Comparison of ENCODE assay signal across 29 cellular contexts in genomic region chr10:129542589-129542988, GRCh38.
"Had no signal": no experiment of that assay in that cellular context is flagged by ENCODE, and none has a peak within 500 bp of the region (broad histone marks: within the 10 kb centered on the region; RNA-seq: fewer than 3 reads in every experiment).

No MANE protein-coding gene starts in this region.

- H3K9me3 Mint-ChIP-seq: natural killer cell treated with Interleukin-12 subunit alpha and Interleukin-12 subunit beta and Interleukin-15 and Interleukin-18, amount 100 ng/mL, for 72 hours; neural crest cell; stimulated activated effector memory CD8-positive, alpha-beta T cell treated with anti-CD3 and anti-CD28 coated beads, Interleukin-12 subunit alpha, Interleukin-12 subunit beta, amount 100 ng/mL, for 72 hours had no signal

- DNase-seq: naive B cell; naive thymus-derived CD8-positive, alpha-beta T cell; nucleus accumbens; ovary; right cardiac atrium; sigmoid colon; small intestine; stimulated activated CD4-positive, alpha-beta T cell treated with anti-CD3 and anti-CD28 coated beads, Interleukin-15, amount 100 ng/mL, for 24 hours; stimulated activated CD4-positive, alpha-beta T cell treated with anti-CD3 and anti-CD28 coated beads, Interleukin-2, amount 100 ng/mL, for 24 hours; stimulated activated CD4-positive, alpha-beta T cell treated with anti-CD3 and anti-CD28 coated beads, Interleukin-2, amount 100 ng/mL, for 48 hours; stimulated activated CD4-positive, alpha-beta T cell treated with anti-CD3 and anti-CD28 coated beads, Interleukin-4, amount 100 ng/mL, for 24 hours; stimulated activated naive B cell treated with anti-CD40 and anti-IgM and Interleukin-4, amounts not matched to agents 10 μg/mL and 1 μg/mL and 100 μg/mL, for 72 hours; stimulated activated naive CD4-positive, alpha-beta T cell treated with Interleukin-2 at 50 U/mL for 16 hours; stomach; thyroid gland; upper lobe of right lung; uterus had no signal

- H3K27me3 ChIP-seq: neutrophil, ovary, right lobe of liver, sigmoid colon, stomach, thyroid gland, tibial nerve, upper lobe of right lung, uterus had no signal

- H3K4me1 Mint-ChIP-seq: stimulated activated effector memory CD8-positive, alpha-beta T cell treated with anti-CD3 and anti-CD28 coated beads, Interleukin-12 subunit alpha, Interleukin-12 subunit beta, amount 100 ng/mL, for 72 hours had no signal

- H3K27ac Mint-ChIP-seq: naive thymus-derived CD8-positive, alpha-beta T cell; natural killer cell treated with Interleukin-12 subunit alpha and Interleukin-12 subunit beta and Interleukin-15 and Interleukin-18, amount 100 ng/mL, for 72 hours; progenitor cell of endocrine pancreas; stimulated activated effector memory CD8-positive, alpha-beta T cell treated with anti-CD3 and anti-CD28 coated beads, Interleukin-12 subunit alpha, Interleukin-12 subunit beta, amount 100 ng/mL, for 72 hours; stimulated activated naive B cell treated with anti-CD40 and anti-IgM and Interleukin-4, amounts not matched to agents 10 μg/mL and 1 μg/mL and 100 μg/mL, for 72 hours; stimulated activated naive CD8-positive, alpha-beta T cell treated with anti-CD3 and anti-CD28 coated beads, Interleukin-15, Interleukin-2, amounts not matched to agents 100 ng/mL and 50 ng/mL, for 24 hours; type B pancreatic cell had no signal

- H3K27me3 Mint-ChIP-seq: naive B cell; naive thymus-derived CD8-positive, alpha-beta T cell; natural killer cell treated with Interleukin-12 subunit alpha and Interleukin-12 subunit beta and Interleukin-15 and Interleukin-18, amount 100 ng/mL, for 72 hours; stimulated activated naive B cell treated with anti-CD40 and anti-IgM and Interleukin-4, amounts not matched to agents 10 μg/mL and 1 μg/mL and 100 μg/mL, for 72 hours; stimulated activated naive CD8-positive, alpha-beta T cell treated with anti-CD3 and anti-CD28 coated beads, Interleukin-15, Interleukin-2, amounts not matched to agents 100 ng/mL and 50 ng/mL, for 24 hours; type B pancreatic cell had no signal

- H3K36me3 ChIP-seq: neutrophil, ovary, right lobe of liver, thoracic aorta, thyroid gland, upper lobe of right lung, uterus had no signal

- ATAC-seq: naive thymus-derived CD8-positive, alpha-beta T cell; psoas muscle; right cardiac atrium; right lobe of liver; stimulated activated effector memory CD8-positive, alpha-beta T cell treated with anti-CD3 and anti-CD28 coated beads, Interleukin-12 subunit alpha, Interleukin-12 subunit beta, amount 100 ng/mL, for 72 hours; stimulated activated naive B cell treated with anti-CD40 and anti-IgM and Interleukin-4, amounts not matched to agents 10 μg/mL and 1 μg/mL and 100 μg/mL, for 72 hours; upper lobe of right lung had no signal

- H3K27ac ChIP-seq: neutrophil, ovary, parathyroid adenoma, psoas muscle, right lobe of liver, sigmoid colon, stomach, thoracic aorta, thyroid gland, tibial nerve, upper lobe of right lung, uterus had no signal

- H3K4me1 ChIP-seq: parathyroid adenoma, right lobe of liver, thyroid gland, upper lobe of right lung, uterus had no signal

- H3K36me3 Mint-ChIP-seq: natural killer cell treated with Interleukin-12 subunit alpha and Interleukin-12 subunit beta and Interleukin-15 and Interleukin-18, amount 100 ng/mL, for 72 hours had no signal

- H3K4me3 Mint-ChIP-seq: naive B cell; naive thymus-derived CD8-positive, alpha-beta T cell; natural killer cell treated with Interleukin-12 subunit alpha and Interleukin-12 subunit beta and Interleukin-15 and Interleukin-18, amount 100 ng/mL, for 72 hours; neural crest cell; stimulated activated effector memory CD8-positive, alpha-beta T cell treated with anti-CD3 and anti-CD28 coated beads, Interleukin-12 subunit alpha, Interleukin-12 subunit beta, amount 100 ng/mL, for 72 hours; stimulated activated naive B cell treated with anti-CD40 and anti-IgM and Interleukin-4, amounts not matched to agents 10 μg/mL and 1 μg/mL and 100 μg/mL, for 72 hours; stimulated activated naive CD8-positive, alpha-beta T cell treated with anti-CD3 and anti-CD28 coated beads, Interleukin-15, Interleukin-2, amounts not matched to agents 100 ng/mL and 50 ng/mL, for 24 hours; type B pancreatic cell had no signal

- H3K4me3 ChIP-seq: ovary, psoas muscle, right lobe of liver, sigmoid colon, stomach, thoracic aorta, thyroid gland, tibial nerve, upper lobe of right lung, uterus had no signal

- H3K9me3 ChIP-seq: neutrophil, ovary, psoas muscle, right lobe of liver, sigmoid colon, stomach, thoracic aorta, thyroid gland, tibial nerve, upper lobe of right lung, uterus had no signal
